28 cellular contexts compared by ENCODE assay signal in genomic region chr14:105119410-105120025, GRCh38. TPM values are rescaled to one million over a fixed set of nuclear protein-coding genes. Genes with fewer than 3 reads are reported as not detected.
A peak's percentile ranks its signal among the peaks of the same experiment; 100 is the strongest.
DNase-seq lines count a peak whose midpoint lies in the region; ATAC-seq and TF ChIP-seq lines count a peak whose summit lies in the region.
"Had no signal": no experiment of that assay in that cellular context is flagged by ENCODE, and none has a peak within 500 bp of the region (broad histone marks: within the 10 kb centered on the region; RNA-seq: fewer than 3 reads in every experiment).

No MANE protein-coding gene starts in this region.

- no peak overlapping the region for H4K8ac ChIP-seq in IMR-90 (ENCODE audit: low read depth in 2 of 2, low read length in 2 of 2)

- POLR2A ChIA-PET in IMR-90 (lab: Charles Lee; ENCODE audit: unreplicated experiment): no interaction called here

- H4K91ac ChIP-seq in IMR-90 (ENCODE audit: insufficient read depth, low read depth, low read length): no peak overlapping the region

- H2BK15ac ChIP-seq in IMR-90 (ENCODE audit: low read depth, low read length): no peak overlapping the region

- DNase-seq in AG08396 (ENCODE audit: low spot score) (peak; percentile 3), IMR-90 (no peak), osteocyte (ENCODE audit: extremely low spot score, unreplicated experiment) (peak; percentile 69), hippocampal formation (lab: John Stamatoyannopoulos, UW) (no peak), omental fat pad (ENCODE audit: low spot score) (no peak)
- DNase-seq: activated CD4-positive, CD25-positive, alpha-beta regulatory T cell treated with anti-CD3 and anti-CD28 coated beads, Interleukin-2, amount 50 U/mL, for 72 hours; activated CD8-positive, alpha-beta T cell treated with anti-CD3 and anti-CD28 coated beads, Interleukin-2, amount 10 ng/mL, durations not matched to agents 7 days and 5 days; activated T-cell treated with anti-CD3 and anti-CD28 coated beads, Interleukin-2, amount 50 U/mL, for 4 hours; BE2C; COR-L47; DMS79 treated with DMSO at 0.1 percent for 48 hours; GF-D8; KG1; naive B cell; NCI-H1417 treated with DMSO at 0.1 percent for 48 hours; NCI-H2081 treated with DMSO at 0.1 percent for 48 hours; NCI-H226; retina; stimulated activated CD4-positive, alpha-beta T cell treated with anti-CD3 and anti-CD28 coated beads, Interleukin-2, amount 100 ng/mL, for 24 hours; stomach; T-helper 17 cell had no signal

- H3K9me1 ChIP-seq in IMR-90 (ENCODE audit: insufficient read depth, low read length): no peaks in the 10 kb centered on the region; the same call in 1 of the 2 replicates

- peaks cover 80% of the 10 kb centered on the region for H3K27me3 Mint-ChIP-seq in osteocyte (ENCODE audit: unreplicated experiment)

- H3K9ac ChIP-seq in IMR-90 (ENCODE audit: low read depth, low read length): no peak overlapping the region

- H3K4ac ChIP-seq in IMR-90 (ENCODE audit: low read depth, low read length): no peak overlapping the region

- intact Hi-C loops in IMR-90 (cut with micrococcal nuclease): no loop called here

- peaks cover 3% of the 10 kb centered on the region for H3K9me3 Mint-ChIP-seq in osteocyte (ENCODE audit: unreplicated experiment)

- H3K23ac ChIP-seq in IMR-90 (ENCODE audit: low read depth, low read length): no peak overlapping the region

- H3K4me1 ChIP-seq in IMR-90 (ENCODE audit: control insufficient read depth, insufficient read depth, low read length): no peaks in the 10 kb centered on the region
- H3K4me1 ChIP-seq in esophagus (ENCODE audit: control insufficient read depth in 2 of 2, insufficient read depth in 2 of 2, low read length in 1 of 2): peaks cover 5 to 9% of the 10 kb centered on the region in 2 donors
- H3K4me1 ChIP-seq: BE2C, HAP-1, tibial artery had no signal

- 79% methylated on average over 9 of the region's 11 CpGs; no CpG with 5 or more reads in 1 of the 2 experiments for WGBS in IMR-90 (ENCODE audit: extremely low coverage in 2 of 2, insufficient read length in 1 of 2), 2 experiments
- WGBS in esophagus, 2 donors: 46 to 72% methylated on average over 11 of the region's 11 CpGs

- no peak overlapping the region for H3K14ac ChIP-seq in IMR-90 (replicated peaks; ENCODE audit: low read depth, low read length)

- H2BK5ac ChIP-seq in IMR-90 (ENCODE audit: low read depth, low read length, poor library complexity, severe bottlenecking): no peak overlapping the region

- H3K4me1 Mint-ChIP-seq in osteocyte (ENCODE audit: unreplicated experiment): no peaks in the 10 kb centered on the region

- no peak overlapping the region for H2AK5ac ChIP-seq in IMR-90 (ENCODE audit: low read depth, low read length)

- H3K36me3 Mint-ChIP-seq in osteocyte (ENCODE audit: unreplicated experiment): no peaks in the 10 kb centered on the region

- no peak overlapping the region for H3K18ac ChIP-seq in IMR-90 (ENCODE audit: low read depth, low read length)

- no peak for TF ChIP-seq POLR2A in IMR-90 (IDR thresholded peaks at IDR 0.05; ENCODE audit: low read depth, low read length)

- no peak overlapping the region for H2BK120ac ChIP-seq in IMR-90 (ENCODE audit: low read depth, low read length)

- no peak overlapping the region for H2BK20ac ChIP-seq in IMR-90 (ENCODE audit: low read depth, low read length)

- no peak for TF ChIP-seq RAD21 in IMR-90 (IDR thresholded peaks at IDR 0.05; ENCODE audit: low read length)

- TF ChIP-seq CTCF in IMR-90 (conservative IDR thresholded peaks at IDR 0.05; ENCODE audit: low read depth, low read length) (no peak), osteocyte (IDR thresholded peaks at IDR 0.05) (no peak), omental fat pad (IDR thresholded peaks at IDR 0.05) (no peak)

- H3K9me3 ChIP-seq in IMR-90 (ENCODE audit: control insufficient read depth, insufficient read depth, low read length) (peaks cover 14% of the 10 kb centered on the region), esophagus (ENCODE audit: control insufficient read depth in 2 of 2, insufficient read depth in 1 of 2, low read depth in 1 of 2, low read length in 1 of 2) (peaks cover 3 to 11% of the 10 kb centered on the region in 2 donors)

- H3K27ac Mint-ChIP-seq in osteocyte (ENCODE audit: unreplicated experiment): no peak overlapping the region
- H3K27ac Mint-ChIP-seq: activated CD8-positive, alpha-beta T cell treated with anti-CD3 and anti-CD28 coated beads, Interleukin-2, amount 10 ng/mL, durations not matched to agents 7 days and 5 days; naive B cell; T-helper 17 cell had no signal

- dilution Hi-C loops in IMR-90 (cut with HindIII; ENCODE audit: low sequenced_read_pairs, unreplicated experiment): no loop called here

- no peak overlapping the region for H3K4me2 ChIP-seq in IMR-90 (ENCODE audit: low read depth, low read length)

- in situ Hi-C loops in IMR-90 (cut with MboI; ENCODE audit: low sequenced_read_pairs): no loop called here

- no peak overlapping the region for H4K5ac ChIP-seq in IMR-90 (ENCODE audit: low read depth, low read length)

- no peaks in the 10 kb centered on the region for H3K79me1 ChIP-seq in IMR-90 (ENCODE audit: low read depth in 1 of 2, low read length in 2 of 2)

- peaks cover 60% of the 10 kb centered on the region for H3K27me3 ChIP-seq in IMR-90 (ENCODE audit: control insufficient read depth, insufficient read depth, low read length)
- H3K27me3 ChIP-seq in esophagus (ENCODE audit: control insufficient read depth in 1 of 2, insufficient read depth in 2 of 2, low read length in 2 of 2): no peaks in the 10 kb centered on the region

- H3K4me3 ChIP-seq in IMR-90 (ENCODE audit: insufficient read depth, low read depth, low read length) (no peak overlapping the region), esophagus (ENCODE audit: low read depth in 1 of 2, low read length in 2 of 2) (no peak overlapping the region)
- H3K4me3 ChIP-seq: HAP-1, SK-N-MC, stomach, tibial artery had no signal

- no TSS peak for BruUV-seq in IMR-90 (replicated peaks; lab: Mats Ljungman, UMichigan)

- no peak for ATAC-seq in IMR-90 (ENCODE audit: low read depth)
- no peak for ATAC-seq in HG03442 (IDR thresholded peaks at IDR 0.05; ENCODE audit: unreplicated experiment)
- no peak for ATAC-seq in GM21381 (IDR thresholded peaks at IDR 0.05; ENCODE audit: unreplicated experiment)
- no peak for ATAC-seq in omental fat pad (ENCODE audit: low FRiP score)
- ATAC-seq: activated CD8-positive, alpha-beta T cell treated with anti-CD3 and anti-CD28 coated beads, Interleukin-2, amount 10 ng/mL, durations not matched to agents 7 days and 5 days; activated T-cell treated with anti-CD3 and anti-CD28 coated beads, Interleukin-2, amount 50 U/mL, for 4 hours; T-helper 17 cell had no signal

- H3K56ac ChIP-seq in IMR-90 (ENCODE audit: extremely low read depth, insufficient read depth, low read length): no peak overlapping the region

- H3K27ac ChIP-seq in IMR-90 (ENCODE audit: insufficient read depth, low read length) (no peak overlapping the region), esophagus (ENCODE audit: low read depth in 2 of 2, low read length in 1 of 2) (peak overlapping the region; percentile 80 to 88)
- H3K27ac ChIP-seq: SK-N-MC, stomach, tibial artery had no signal

- CTCF ChIA-PET in IMR-90 (lab: Yijun Ruan, JAX): no interaction called here

- peak overlapping the region; percentile 24 for H2AK9ac ChIP-seq in IMR-90 (replicated peaks; ENCODE audit: low read depth, low read length, poor library complexity)

- H4K20me1 ChIP-seq in IMR-90 (ENCODE audit: insufficient read depth, low read length): no peaks in the 10 kb centered on the region

- H3K36me3 ChIP-seq in IMR-90 (ENCODE audit: control insufficient read depth, insufficient read depth, low read length) (no peaks in the 10 kb centered on the region), esophagus (ENCODE audit: control insufficient read depth in 2 of 2, insufficient read depth in 2 of 2, low read length in 1 of 2) (no peaks in the 10 kb centered on the region)
- H3K36me3 ChIP-seq: BE2C, HAP-1, stomach had no signal

- H2AFZ ChIP-seq in IMR-90 (replicated peaks; ENCODE audit: low read length, poor library complexity): no peak overlapping the region

- no peak overlapping the region for H3K4me3 Mint-ChIP-seq in osteocyte (ENCODE audit: unreplicated experiment)
- H3K4me3 Mint-ChIP-seq: activated CD8-positive, alpha-beta T cell treated with anti-CD3 and anti-CD28 coated beads, Interleukin-2, amount 10 ng/mL, durations not matched to agents 7 days and 5 days; activated T-cell treated with anti-CD3 and anti-CD28 coated beads, Interleukin-2, amount 50 U/mL, for 4 hours; T-helper 17 cell had no signal

TF ChIP-seq in IMR-90, 13 proteins besides CTCF, POLR2A, EP300 and RAD21 (continues in another document):
- TF ChIP-seq, protein P1, sequence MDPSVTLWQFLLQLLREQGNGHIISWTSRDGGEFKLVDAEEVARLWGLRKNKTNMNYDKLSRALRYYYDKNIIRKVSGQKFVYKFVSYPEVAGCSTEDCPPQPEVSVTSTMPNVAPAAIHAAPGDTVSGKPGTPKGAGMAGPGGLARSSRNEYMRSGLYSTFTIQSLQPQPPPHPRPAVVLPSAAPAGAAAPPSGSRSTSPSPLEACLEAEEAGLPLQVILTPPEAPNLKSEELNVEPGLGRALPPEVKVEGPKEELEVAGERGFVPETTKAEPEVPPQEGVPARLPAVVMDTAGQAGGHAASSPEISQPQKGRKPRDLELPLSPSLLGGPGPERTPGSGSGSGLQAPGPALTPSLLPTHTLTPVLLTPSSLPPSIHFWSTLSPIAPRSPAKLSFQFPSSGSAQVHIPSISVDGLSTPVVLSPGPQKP (IDR thresholded peaks at IDR 0.05; ENCODE audit: borderline replicate concordance, low read depth, low read length): no peak
- TF ChIP-seq CHD1 (IDR thresholded peaks at IDR 0.05; ENCODE audit: low read depth, low read length) (no peak), CEBPB (IDR thresholded peaks at IDR 0.05; ENCODE audit: low read depth, low read length) (no peak), NFE2L2 (IDR thresholded peaks at IDR 0.05; ENCODE audit: low read depth, low read length) (no peak), SMC3 (IDR thresholded peaks at IDR 0.05; ENCODE audit: low read depth, low read length) (no peak), FOS (IDR thresholded peaks at IDR 0.05; ENCODE audit: low read depth, low read length) (no peak)

RNA-seq across cellular contexts. Expression of gene JAG2, which starts 49.1 kb away (rescaled TPM):
- 0.18 and 0.28 TPM in 2 replicates for total RNA-seq in IMR-90 (2012; rRNA removed)
- 0.20 and 0.58 TPM in 2 replicates for polyA plus RNA-seq in IMR-90 (2012; rRNA removed)
- polyA plus RNA-seq in IMR-90 (2012; cell fraction: cytosol; rRNA removed): 0.25 and 0.58 TPM in 2 replicates
- polyA plus RNA-seq in IMR-90 (2012; cell fraction: nucleus; rRNA removed; ENCODE audit: low replicate concordance): 3.9 and 5.8 TPM in 2 replicates
- polyA plus RNA-seq in esophagus: 10 to 100 TPM; 18.7 to 32.4 TPM
- total RNA-seq in osteocyte: 5.7 and 7.5 TPM in 2 replicates
- 10 to 100 TPM in 1 of 4 donors, 1 to 10 TPM in 3; 4.7 to 21.3 (median 8.3) TPM for total RNA-seq in omental fat pad

RNA-seq across cellular contexts. Expression of gene GPR132, which starts 54.3 kb away (rescaled TPM):
- total RNA-seq in IMR-90 (2012; rRNA removed) (under 0.01 TPM in 2 replicates), osteocyte (0.16 and 0.24 TPM in 2 replicates), omental fat pad (1 to 10 TPM; 2.7 to 9.0 (median 7.6) TPM)
- polyA plus RNA-seq in IMR-90 (2012; rRNA removed) (0.10 and 0.19 TPM in 2 replicates), esophagus (under 1 TPM; 0.42 to 0.47 TPM)
- polyA plus RNA-seq in IMR-90 (2012; cell fraction: cytosol; rRNA removed): 0.15 and 0.43 TPM in 2 replicates
- polyA plus RNA-seq in IMR-90 (2012; cell fraction: nucleus; rRNA removed; ENCODE audit: low replicate concordance): 1.9 and 3.3 TPM in 2 replicates
- total RNA-seq: A673 had no signal

Comparison
In these comparisons a context has a peak if more than half of its experiments do, and no peak if none do; other contexts are left out.
1. DNase-seq: peak in AG08396 (single experiment) and osteocyte (single experiment); none in IMR-90 (single experiment), hippocampal formation (0 of 2) and omental fat pad (single experiment).